9 cellular contexts compared by ENCODE assay signal in the genomic region with DNA sequence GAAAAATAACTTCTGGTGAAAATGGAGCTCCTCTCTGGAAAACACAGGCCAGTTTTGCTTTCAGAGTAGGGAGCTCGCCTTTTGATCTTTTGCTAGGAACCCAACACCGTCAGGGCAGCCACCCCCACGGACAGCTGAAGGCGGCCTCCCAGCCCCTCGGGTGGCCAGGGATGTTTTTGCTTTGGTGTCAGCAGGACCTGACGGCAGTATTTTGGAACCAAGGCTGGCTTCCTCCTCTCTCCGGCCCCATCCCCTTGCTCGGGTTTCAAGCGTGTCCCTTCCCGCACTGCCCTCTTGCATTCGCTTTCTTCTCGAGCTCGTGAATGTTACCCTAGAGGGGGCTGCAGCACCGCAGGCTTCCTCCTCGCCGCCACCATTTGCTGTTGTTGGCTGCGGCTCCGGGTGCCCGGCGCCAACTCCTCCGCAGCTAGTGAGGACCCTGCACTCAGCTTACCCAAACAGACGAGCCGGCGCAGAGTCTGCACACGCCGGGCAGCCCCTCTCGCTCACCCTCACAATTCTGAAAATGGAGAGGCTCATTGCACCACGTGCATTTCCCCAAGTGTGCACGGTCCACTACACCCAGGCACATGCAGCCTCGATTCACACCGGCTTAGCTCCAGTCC. TPM values are rescaled to one million over a fixed set of nuclear protein-coding genes. Genes with fewer than 3 reads are reported as not detected.
A peak's percentile ranks its signal among the peaks of the same experiment; 100 is the strongest.
DNase-seq lines count a peak whose midpoint lies in the region; ATAC-seq, FAIRE-seq and TF ChIP-seq lines count a peak whose summit lies in the region.
"Had no signal": no experiment of that assay in that cellular context is flagged by ENCODE, and none has a peak within 500 bp of the region (broad histone marks: within the 10 kb centered on the region; RNA-seq: fewer than 3 reads in every experiment).

No MANE protein-coding gene starts in this region.

- peaks cover 0 to 3% of the 10 kb centered on the region in 2 donors for H3K4me1 ChIP-seq in small intestine (ENCODE audit: control insufficient read depth in 2 of 2, insufficient read depth in 1 of 2, low read depth in 1 of 2, low read length in 1 of 2)

- H3K36me3 ChIP-seq in small intestine (ENCODE audit: control insufficient read depth in 2 of 2, insufficient read depth in 2 of 2, low read length in 2 of 2), result no peaks in the 10 kb centered on the region

- peaks cover 0 to 5% of the 10 kb centered on the region in 2 donors for H3K27me3 ChIP-seq in small intestine (ENCODE audit: control insufficient read depth in 2 of 2, insufficient read depth in 2 of 2, low read length in 2 of 2)

- peak; percentile 36 for TF ChIP-seq CTCF in HFF-Myc (IDR thresholded peaks at IDR 0.05; ENCODE audit: low read depth, low read length, missing control alignments)

- no peak for FAIRE-seq in small intestine (lab: Jason Lieb, UNC)
- FAIRE-seq: frontal cortex had no signal

- H3K9me3 ChIP-seq in small intestine (ENCODE audit: control insufficient read depth, low read depth), result no peaks in the 10 kb centered on the region

- H3K4me3 ChIP-seq in HFF-Myc (replicated peaks; ENCODE audit: low read depth, low read length) (0 out of 2 replicates have a peak overlapping the region, but pooled peaks have one; percentile 8), small intestine (ENCODE audit: low read depth in 1 of 2, low read length in 2 of 2) (peak overlapping the region in 1 of 2 donors; percentile 35)

- no peak for ATAC-seq in HG03565 (IDR thresholded peaks at IDR 0.05; ENCODE audit: unreplicated experiment)

- H3K27ac ChIP-seq in small intestine (ENCODE audit: low read depth in 1 of 2, low read length in 1 of 2), result peak overlapping the region in 1 of 2 donors; percentile 45

- no peak for DNase-seq in HFF-Myc (ENCODE audit: extremely low read depth, low read depth)
- DNase-seq in cerebellum (ENCODE audit: low spot score), result peak; percentile 17
- peak; percentile 73 for DNase-seq in islet precursor cell
- peak; percentile 26 for DNase-seq in small intestine
- no peak for DNase-seq in NCI-H1048 (lab: John Stamatoyannopoulos, UW)
- DNase-seq in A172 (ENCODE audit: low spot score), result no peak
- no peak for DNase-seq in epidermal melanocyte (ENCODE audit: insufficient read length, low spot score)

- 5 to 8% (median 7%) methylated on average over 31 of the region's 31 CpGs for WGBS in small intestine, 3 donors

RNA-seq across cellular contexts. Expression of a gene that starts 35.5 kb away (rescaled TPM):
- 17.5 TPM for total RNA-seq in cerebellum
- 1 to 10 TPM in 1 of 3 donors, not detected in 2; 1.6 TPM for polyA plus RNA-seq in small intestine
- total RNA-seq in A172 (2014; rRNA removed; shearing (Covaris generic)), result 5.3 and 11.4 TPM in 2 replicates

Comparison
In these comparisons a context has a peak if more than half of its experiments do, and no peak if none do; other contexts are left out.
1. DNase-seq: peak in cerebellum (single experiment), islet precursor cell (single experiment) and small intestine (single experiment); none in HFF-Myc (single experiment), NCI-H1048 (single experiment), A172 (single experiment) and epidermal melanocyte (single experiment).